15 cellular contexts compared by ENCODE assay signal in the genomic region with DNA sequence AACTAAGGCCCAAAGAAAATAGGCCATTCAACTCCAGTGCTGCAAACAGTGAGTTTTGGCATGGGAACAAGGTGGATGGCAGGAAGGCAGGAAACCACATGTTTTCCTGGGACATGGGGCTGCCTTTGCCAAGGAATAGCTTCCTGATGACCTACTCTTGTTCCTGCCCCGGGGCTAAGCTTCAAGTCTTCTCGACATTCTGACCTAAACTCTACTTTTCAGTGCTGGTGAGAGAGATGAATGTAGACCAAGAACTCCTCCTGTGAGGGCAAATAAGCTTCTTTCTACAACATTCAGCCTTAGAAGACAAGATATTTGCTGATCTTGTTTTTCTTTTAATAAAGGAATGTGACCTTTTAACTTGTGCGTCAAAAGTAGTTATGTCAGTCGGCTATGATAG.
DNase-seq lines count a peak whose midpoint lies in the region; ATAC-seq and TF ChIP-seq lines count a peak whose summit lies in the region.
"Had no signal": no experiment of that assay in that cellular context is flagged by ENCODE, and none has a peak within 500 bp of the region (broad histone marks: within the 10 kb centered on the region; RNA-seq: fewer than 3 reads in every experiment).

No MANE protein-coding gene starts in this region.

- no CpG with 5 or more reads among the region's 4 CpGs for WGBS in mesendoderm (ENCODE audit: extremely low coverage, insufficient coverage, low lambda C conversion rate)

- H3K79me2 ChIP-seq in mesendoderm (ENCODE audit: control insufficient read depth, insufficient read depth, low read length), result no peaks in the 10 kb centered on the region

- peak; percentile 92 for DNase-seq in EH (ENCODE audit: low read depth)
- DNase-seq in Panc1 (ENCODE audit: low read depth, low spot score), result no peak
- DNase-seq in epithelial cell of esophagus (ENCODE audit: low read depth), result peak; percentile 83
- peak; percentile 81 for DNase-seq in mesendoderm
- no peak for DNase-seq in stimulated activated CD8-positive, alpha-beta memory T cell treated with anti-CD3 and anti-CD28 coated beads, Interleukin-4, amount 100 ng/mL, for 48 hours
- no peak for DNase-seq in RKO (ENCODE audit: low spot score)
- no peak for DNase-seq in left lung
- DNase-seq: BE2C; dermis blood vessel endothelial cell; heart right ventricle; ovary; RPMI8226; stimulated activated CD4-positive, alpha-beta T cell treated with anti-CD3 and anti-CD28 coated beads, Interleukin-1b, Interleukin-23, amount 100 ng/mL, for 48 hours; stimulated activated naive B cell treated with anti-CD40 and anti-IgM and Interleukin-4, amounts not matched to agents 10 μg/mL and 1 μg/mL and 100 μg/mL, for 72 hours had no signal

- no peaks in the 10 kb centered on the region for H3K79me1 ChIP-seq in mesendoderm (ENCODE audit: low read length)

- no peak overlapping the region for H2BK5ac ChIP-seq in mesendoderm (ENCODE audit: low read length)

- CTCF ChIA-PET in Panc1 (lab: Charles Lee), result no interaction called here

- H3K27me3 ChIP-seq in Panc1 (ENCODE audit: control insufficient read depth, insufficient read depth, low read length) (no peaks in the 10 kb centered on the region), mesendoderm (ENCODE audit: insufficient read depth, low read length, poor library complexity) (no peaks in the 10 kb centered on the region), left lung (no peaks in the 10 kb centered on the region)
- H3K27me3 ChIP-seq: BE2C, heart right ventricle, ovary had no signal

- no peak overlapping the region for H2BK15ac ChIP-seq in mesendoderm (replicated peaks; ENCODE audit: low read depth)

- H3K4me1 ChIP-seq in Panc1 (ENCODE audit: control insufficient read depth, insufficient read depth, low read length) (no peaks in the 10 kb centered on the region), mesendoderm (ENCODE audit: control insufficient read depth, low read depth, low read length) (no peaks in the 10 kb centered on the region), left lung (no peaks in the 10 kb centered on the region)
- H3K4me1 ChIP-seq: BE2C, heart right ventricle had no signal

- TF ChIP-seq CTCF in Panc1 (IDR thresholded peaks at IDR 0.05), result no peak
- no peak for TF ChIP-seq CTCF in epithelial cell of esophagus (IDR thresholded peaks at IDR 0.05; ENCODE audit: insufficient read depth, low read depth, low read length, missing control alignments)
- no peak for TF ChIP-seq CTCF in left lung (IDR thresholded peaks at IDR 0.05)

- H3K9me3 ChIP-seq in Panc1 (ENCODE audit: control insufficient read depth, insufficient read depth, low read depth, low read length) (no peaks in the 10 kb centered on the region), left lung (peaks cover 0 to 2% of the 10 kb centered on the region in 2 donors)
- H3K9me3 ChIP-seq: BE2C, heart right ventricle, ovary had no signal

- H3K23ac ChIP-seq in mesendoderm (ENCODE audit: low read length), result no peak overlapping the region

- intact Hi-C loops in Panc1 (cut with micrococcal nuclease; ENCODE audit: unreplicated experiment), result no loop called here
- intact Hi-C loops in left lung (cut with DNase I), result no loop called here

- ATAC-seq in Panc1, result peak; percentile 58; the same call in 1 of the 2 replicates
- no peak for ATAC-seq in GM19452 (IDR thresholded peaks at IDR 0.05; ENCODE audit: unreplicated experiment)
- ATAC-seq in left lung, result no peak
- ATAC-seq: heart right ventricle; stimulated activated naive B cell treated with anti-CD40 and anti-IgM and Interleukin-4, amounts not matched to agents 10 μg/mL and 1 μg/mL and 100 μg/mL, for 72 hours had no signal

- no peak overlapping the region for H3K9ac ChIP-seq in mesendoderm (ENCODE audit: low read length)

- H4K5ac ChIP-seq in mesendoderm (ENCODE audit: low read length), result no peak overlapping the region

- H2BK120ac ChIP-seq in mesendoderm (ENCODE audit: low read depth, low read length), result no peak overlapping the region

- no peak overlapping the region for H3K56ac ChIP-seq in mesendoderm (ENCODE audit: low read length)

- H3K4me2 ChIP-seq in mesendoderm (ENCODE audit: low read length), result no peak overlapping the region

- H3K4ac ChIP-seq in mesendoderm (ENCODE audit: low read depth, low read length), result no peak overlapping the region

- H2AK5ac ChIP-seq in mesendoderm (ENCODE audit: low read length), result no peak overlapping the region

- BruUV-seq in Panc1 (replicated peaks; lab: Mats Ljungman, UMichigan), result no TSS peak

- POLR2A ChIA-PET in Panc1 (lab: Charles Lee), result no interaction called here

- H3K27ac ChIP-seq in Panc1 (ENCODE audit: low read length), result no peak overlapping the region
- H3K27ac ChIP-seq in mesendoderm (ENCODE audit: low read depth, low read length), result no peak overlapping the region
- H3K27ac ChIP-seq in left lung, result no peak overlapping the region
- H3K27ac ChIP-seq: heart right ventricle, ovary had no signal

- H3K36me3 ChIP-seq in Panc1 (ENCODE audit: control insufficient read depth, insufficient read depth, low read length) (no peaks in the 10 kb centered on the region), mesendoderm (ENCODE audit: control insufficient read depth, insufficient read depth, low read length) (no peaks in the 10 kb centered on the region), left lung (no peaks in the 10 kb centered on the region)
- H3K36me3 ChIP-seq: BE2C, heart right ventricle, ovary had no signal

- H4K8ac ChIP-seq in mesendoderm (ENCODE audit: low read depth, low read length), result no peak overlapping the region

- no peak overlapping the region for H3K18ac ChIP-seq in mesendoderm (ENCODE audit: low read length)

- H3K4me3 ChIP-seq in Panc1 (ENCODE audit: low read depth in 2 of 2, low read length in 2 of 2) (no peak overlapping the region), epithelial cell of esophagus (ENCODE audit: low read length) (no peak overlapping the region), mesendoderm (ENCODE audit: low read length) (no peak overlapping the region), left lung (no peak overlapping the region)
- H3K4me3 ChIP-seq: heart right ventricle, ovary had no signal

- in situ Hi-C loops in Panc1 (cut with HindIII; ENCODE audit: low pct_unique_long_range_greater_than_20kb, low sequenced_read_pairs), result no loop called here

Comparison
In these comparisons a context has a peak if more than half of its experiments do, and no peak if none do; other contexts are left out.
1. DNase-seq: peak in EH (single experiment), epithelial cell of esophagus (single experiment) and mesendoderm (single experiment); none in Panc1 (single experiment), stimulated activated CD8-positive, alpha-beta memory T cell treated with anti-CD3 and anti-CD28 coated beads, Interleukin-4, amount 100 ng/mL, for 48 hours (single experiment), RKO (single experiment) and left lung (0 of 2).